1 cellular context compared by ENCODE assay signal in genomic region chr7:105136221-105136620, GRCh38.
TF ChIP-seq lines count a peak whose summit lies in the region.

No MANE protein-coding gene starts in this region.

TF ChIP-seq in GM23338, 12 proteins besides CTCF, POLR2A, EP300 and RAD21 (continued from another document):
- TF ChIP-seq ETS1 (IDR thresholded peaks at IDR 0.05), result no peak
- no peak for TF ChIP-seq ZNF114 (CRISPR knock-in tag; IDR thresholded peaks at IDR 0.05)
- TF ChIP-seq POLR2AphosphoS5 (IDR thresholded peaks at IDR 0.05; ENCODE audit: low read depth), result no peak
- TF ChIP-seq JUNB (IDR thresholded peaks at IDR 0.05; ENCODE audit: unreplicated experiment), result no peak
- no peak for TF ChIP-seq REST (IDR thresholded peaks at IDR 0.05; ENCODE audit: unreplicated experiment)
